15 cellular contexts compared by ENCODE assay signal in the genomic region with DNA sequence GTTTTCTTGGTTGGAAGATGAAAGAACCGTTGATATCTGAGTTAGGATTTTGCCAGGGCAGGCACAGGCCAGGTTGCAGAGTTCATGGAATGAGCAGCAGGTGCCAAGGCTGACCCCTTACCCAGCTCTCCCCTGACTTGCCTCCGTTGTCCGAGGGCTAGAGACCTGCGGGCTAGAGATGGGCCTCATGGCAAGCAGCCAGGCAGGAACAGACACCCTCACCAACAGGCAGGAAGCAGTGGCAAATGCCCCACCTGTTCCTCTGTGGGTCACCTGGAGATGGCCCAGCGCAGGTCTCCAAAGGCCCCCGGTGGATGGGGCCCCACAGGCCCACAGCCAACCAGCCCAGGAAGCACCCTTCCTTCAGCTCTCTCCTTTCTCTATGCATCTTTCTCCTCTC.
"Had no signal": no experiment of that assay in that cellular context is flagged by ENCODE, and none has a peak within 500 bp of the region (broad histone marks: within the 10 kb centered on the region; RNA-seq: fewer than 3 reads in every experiment).

No MANE protein-coding gene starts in this region.

- H3K36me3 Mint-ChIP-seq: immature natural killer cell; naive thymus-derived CD8-positive, alpha-beta T cell; stimulated activated effector memory CD8-positive, alpha-beta T cell treated with anti-CD3 and anti-CD28 coated beads, Interleukin-12 subunit alpha, Interleukin-12 subunit beta, amount 100 ng/mL, for 72 hours had no signal

- ATAC-seq: foreskin keratinocyte; left ventricle myocardium superior; naive thymus-derived CD8-positive, alpha-beta T cell; stimulated activated effector memory CD8-positive, alpha-beta T cell treated with anti-CD3 and anti-CD28 coated beads, Interleukin-12 subunit alpha, Interleukin-12 subunit beta, amount 100 ng/mL, for 72 hours had no signal

- H3K9me3 Mint-ChIP-seq: immature natural killer cell; naive thymus-derived CD8-positive, alpha-beta T cell; stimulated activated effector memory CD8-positive, alpha-beta T cell treated with anti-CD3 and anti-CD28 coated beads, Interleukin-12 subunit alpha, Interleukin-12 subunit beta, amount 100 ng/mL, for 72 hours; stimulated activated naive CD8-positive, alpha-beta T cell treated with anti-CD3 and anti-CD28 coated beads, Interleukin-15, Interleukin-2, amounts not matched to agents 100 ng/mL and 50 ng/mL, for 24 hours had no signal

- H3K4me1 ChIP-seq: foreskin keratinocyte, upper lobe of left lung, uterus had no signal

- H3K4me3 ChIP-seq: smooth muscle cell, tibial artery, upper lobe of left lung, uterus had no signal

- H3K9me3 ChIP-seq: tibial artery, upper lobe of left lung, uterus had no signal

- H3K27ac Mint-ChIP-seq: dendritic cell treated with granulocyte-macrophage colony-stimulating factor and Interleukin-4, amounts not matched to agents 40 ng/mL and 50 ng/mL, for 4 days; immature natural killer cell; stimulated activated effector memory CD8-positive, alpha-beta T cell treated with anti-CD3 and anti-CD28 coated beads, Interleukin-12 subunit alpha, Interleukin-12 subunit beta, amount 100 ng/mL, for 72 hours; stimulated activated naive CD8-positive, alpha-beta T cell treated with anti-CD3 and anti-CD28 coated beads, Interleukin-15, Interleukin-2, amounts not matched to agents 100 ng/mL and 50 ng/mL, for 24 hours had no signal

- H3K27me3 ChIP-seq: upper lobe of left lung, uterus had no signal

- H3K36me3 ChIP-seq: tibial artery, upper lobe of left lung, uterus had no signal

- H3K4me1 Mint-ChIP-seq: immature natural killer cell had no signal

- H3K4me2 ChIP-seq: smooth muscle cell had no signal

- H3K27ac ChIP-seq: foreskin keratinocyte, tibial artery, upper lobe of left lung, uterus had no signal

- DNase-seq: cerebellar nuclear complex; erythroblast; foreskin keratinocyte; immature natural killer cell; left ventricle myocardium superior; naive thymus-derived CD8-positive, alpha-beta T cell; stimulated activated CD4-positive, alpha-beta T cell treated with anti-CD3 and anti-CD28 coated beads, Interleukin-4, amount 100 ng/mL, for 1 hour; stimulated activated CD8-positive, alpha-beta memory T cell treated with anti-CD3 and anti-CD28 coated beads, Interleukin-4, amount 100 ng/mL, for 48 hours; tibial artery; uterus had no signal

- H3K4me3 Mint-ChIP-seq: dendritic cell treated with granulocyte-macrophage colony-stimulating factor and Interleukin-4, amounts not matched to agents 40 ng/mL and 50 ng/mL, for 4 days; immature natural killer cell; naive thymus-derived CD8-positive, alpha-beta T cell; stimulated activated effector memory CD8-positive, alpha-beta T cell treated with anti-CD3 and anti-CD28 coated beads, Interleukin-12 subunit alpha, Interleukin-12 subunit beta, amount 100 ng/mL, for 72 hours; stimulated activated naive CD8-positive, alpha-beta T cell treated with anti-CD3 and anti-CD28 coated beads, Interleukin-15, Interleukin-2, amounts not matched to agents 100 ng/mL and 50 ng/mL, for 24 hours had no signal
